Comparison of ENCODE assay signal across 1 cellular context in genomic region chr22:45968751-45969413, GRCh38.
TF ChIP-seq lines count a peak whose summit lies in the region.

No MANE protein-coding gene starts in this region.

TF ChIP-seq in HepG2, 621 proteins besides CTCF, POLR2A, EP300 and RAD21 (continued from another document):
- TF ChIP-seq ZNF687 (CRISPR knock-in tag; IDR thresholded peaks at IDR 0.05) (0 out of 2 replicates have a peak, but pooled peaks have one; percentile 13), ZNF597 (CRISPR knock-in tag; IDR thresholded peaks at IDR 0.05) (no peak), FOSL2 (CRISPR knock-in tag; IDR thresholded peaks at IDR 0.05) (peak; percentile 78), YEATS2 (CRISPR knock-in tag; IDR thresholded peaks at IDR 0.05; ENCODE audit: borderline replicate concordance) (no peak), ZNF768 (CRISPR knock-in tag; IDR thresholded peaks at IDR 0.05) (peak; percentile 94), TOPORS (CRISPR knock-in tag; IDR thresholded peaks at IDR 0.05) (no peak), CREB1 (IDR thresholded peaks at IDR 0.05) (peak; percentile 22; the same call in 1 of the 2 replicates), CREB1 (CRISPR knock-in tag; IDR thresholded peaks at IDR 0.05) (no peak)
